18 cellular contexts compared by ENCODE assay signal in genomic region chr4:175833574-175834350, GRCh38. TPM values are rescaled to one million over a fixed set of nuclear protein-coding genes. Genes with fewer than 3 reads are reported as not detected.
DNase-seq lines count a peak whose midpoint lies in the region; ATAC-seq lines count a peak whose summit lies in the region.
"Had no signal": no experiment of that assay in that cellular context is flagged by ENCODE, and none has a peak within 500 bp of the region (broad histone marks: within the 10 kb centered on the region; RNA-seq: fewer than 3 reads in every experiment).

No MANE protein-coding gene starts in this region.

- H3K36me3 ChIP-seq in SJCRH30: no peaks in the 10 kb centered on the region
- H3K36me3 ChIP-seq: stomach had no signal

- H3K27ac ChIP-seq in SJCRH30: no peak overlapping the region
- H3K27ac ChIP-seq: stomach had no signal

- ATAC-seq in GM18519 (IDR thresholded peaks at IDR 0.05; ENCODE audit: low FRiP score, unreplicated experiment): peak; percentile 72
- ATAC-seq: activated CD4-positive, CD25-positive, alpha-beta regulatory T cell treated with anti-CD3 and anti-CD28 coated beads, Interleukin-2, amount 50 U/mL, for 24 hours; activated CD8-positive, alpha-beta memory T cell treated with anti-CD3 and anti-CD28 coated beads, Interleukin-2, amount 10 ng/mL, durations not matched to agents 7 days and 5 days; left lobe of liver; Right ventricle myocardium inferior had no signal

- intact Hi-C loops in posterior cingulate gyrus (cut with DNase I): no loop called here

- peak; percentile 50 to 73 for DNase-seq in NCI-H2081 (lab: John Stamatoyannopoulos, UW)
- peak; percentile 89 for DNase-seq in cerebellar cortex (ENCODE audit: low spot score)
- peak in 6 of 10 donors; percentile 27 to 83 (median 48) for DNase-seq in posterior cingulate gyrus
- DNase-seq in activated T-cell treated with anti-CD3 and anti-CD28 coated beads, Interleukin-2, amount 50 U/mL, for 1 hour: no peak
- no peak for DNase-seq in NCI-H1417 (lab: John Stamatoyannopoulos, UW)
- no peak for DNase-seq in SJCRH30
- no peak for DNase-seq in HCEC 1CT
- DNase-seq: activated CD8-positive, alpha-beta memory T cell treated with anti-CD3 and anti-CD28 coated beads, Interleukin-2, amount 10 ng/mL, durations not matched to agents 7 days and 5 days; activated effector memory CD4-positive, alpha-beta T cell treated with anti-CD3 and anti-CD28 coated beads, Interleukin-2, amount 50 U/mL, for 16 hours; AML-193; NCI-H187 treated with DMSO at 0.1 percent for 48 hours; stimulated activated CD4-positive, alpha-beta T cell treated with anti-CD3 and anti-CD28 coated beads, Interleukin-15, amount 100 ng/mL, for 24 hours; stomach; T-helper 2 cell had no signal

- no peak overlapping the region for H3K4me3 ChIP-seq in SJCRH30
- H3K4me3 ChIP-seq: stomach had no signal

- no peaks in the 10 kb centered on the region for H3K9me3 ChIP-seq in SJCRH30 (replicated peaks)
- H3K9me3 ChIP-seq: stomach had no signal

- no peaks in the 10 kb centered on the region for H3K4me1 ChIP-seq in SJCRH30
- H3K4me1 ChIP-seq: stomach had no signal

- H3K27me3 ChIP-seq in SJCRH30: no peaks in the 10 kb centered on the region
- H3K27me3 ChIP-seq: stomach had no signal

RNA-seq across cellular contexts. Expression of gene GPM6A, which starts 21.7 kb away (rescaled TPM):
- total RNA-seq in SJCRH30 (2014; rRNA removed; shearing (Covaris generic)): not detected in 2 replicates
- total RNA-seq: activated CD8-positive, alpha-beta memory T cell treated with anti-CD3 and anti-CD28 coated beads, Interleukin-2, amount 10 ng/mL, durations not matched to agents 7 days and 5 days had no signal

Comparison
In these comparisons a context has a peak if more than half of its experiments do, and no peak if none do; other contexts are left out.
1. DNase-seq: peak in NCI-H2081 (2 of 2), cerebellar cortex (single experiment) and posterior cingulate gyrus (6 of 10); none in activated T-cell treated with anti-CD3 and anti-CD28 coated beads, Interleukin-2, amount 50 U/mL, for 1 hour (single experiment), NCI-H1417 (0 of 3), SJCRH30 (0 of 2) and HCEC 1CT (single experiment).